8 cellular contexts compared by ENCODE assay signal in genomic region chr2:222024934-222025890, GRCh38.
DNase-seq lines count a peak whose midpoint lies in the region; ATAC-seq and TF ChIP-seq lines count a peak whose summit lies in the region.

No MANE protein-coding gene starts in this region.

- no peak overlapping the region for H3K27ac ChIP-seq in CD4-positive, CD25-positive, alpha-beta regulatory T cell (ENCODE audit: insufficient read depth, low read length, poor library complexity, severe bottlenecking)
- H3K27ac ChIP-seq in lower lobe of right lung, result no peak overlapping the region

- H3K4me3 ChIP-seq in CD4-positive, CD25-positive, alpha-beta regulatory T cell (ENCODE audit: low read depth, low read length), result peak overlapping the region; percentile 19
- H3K4me3 ChIP-seq in lower lobe of right lung, result no peak overlapping the region

- peak; percentile 58 for TF ChIP-seq CTCF in lower lobe of right lung (IDR thresholded peaks at IDR 0.05)

- intact Hi-C loops in lower lobe of right lung (cut with DNase I) (no loop called here), sciatic nerve (cut with DNase I) (no loop called here)

- H3K9me3 ChIP-seq in CD4-positive, CD25-positive, alpha-beta regulatory T cell (ENCODE audit: control insufficient read depth in 2 of 2, low read length in 2 of 2), result no peaks in the 10 kb centered on the region
- H3K9me3 ChIP-seq in lower lobe of right lung, result no peaks in the 10 kb centered on the region

- no peaks in the 10 kb centered on the region for H3K36me3 ChIP-seq in CD4-positive, CD25-positive, alpha-beta regulatory T cell (ENCODE audit: control insufficient read depth, insufficient read depth, low read length)
- H3K36me3 ChIP-seq in lower lobe of right lung, result no peaks in the 10 kb centered on the region

- no peak for ATAC-seq in CD4-positive, CD25-positive, alpha-beta regulatory T cell (ENCODE audit: low read depth in 2 of 2)
- ATAC-seq in lower lobe of right lung, result peak in 1 of 2 donors; percentile 54
- no peak for ATAC-seq in sciatic nerve
- ATAC-seq in HG03439 (IDR thresholded peaks at IDR 0.05; ENCODE audit: unreplicated experiment), result no peak
- no peak for ATAC-seq in HG03469 (IDR thresholded peaks at IDR 0.05; ENCODE audit: unreplicated experiment)

- H3K27me3 ChIP-seq in CD4-positive, CD25-positive, alpha-beta regulatory T cell (ENCODE audit: control insufficient read depth, insufficient read depth, low read length), result no peaks in the 10 kb centered on the region
- no peaks in the 10 kb centered on the region for H3K27me3 ChIP-seq in lower lobe of right lung (ENCODE audit: low read depth)

- peak in 1 of 3 donors; percentile 23 for DNase-seq in CD4-positive, CD25-positive, alpha-beta regulatory T cell
- DNase-seq in HEK293T (ENCODE audit: extremely low spot score) (peak; percentile 43), NCI-H526 treated with DMSO at 0.1 percent for 48 hours (lab: John Stamatoyannopoulos, UW) (peak; percentile 11), cerebellum (ENCODE audit: low spot score) (peak; percentile 4), lower lobe of right lung (no peak), sciatic nerve (ENCODE audit: low spot score) (no peak)

- H3K27ac Mint-ChIP-seq in CD4-positive, CD25-positive, alpha-beta regulatory T cell, result no peak overlapping the region

- POLR2A ChIA-PET in HEK293T (lab: Yijun Ruan, JAX), result no interaction called here

- CTCF ChIA-PET in HEK293T (lab: Yijun Ruan, JAX), result interaction anchor here (0.5 to 3.1 kb wide), 19 partner anchors 10 to 895 kb away, joined by 3 to 16 read pairs (median 4); no protein-coding TSS in a partner anchor

- H3K4me1 ChIP-seq in CD4-positive, CD25-positive, alpha-beta regulatory T cell (ENCODE audit: control insufficient read depth, insufficient read depth, low read length, poor library complexity, severe bottlenecking), result no peaks in the 10 kb centered on the region
- peaks cover 5% of the 10 kb centered on the region for H3K4me1 ChIP-seq in lower lobe of right lung

- peak overlapping the region in 1 of 4 donors; percentile 47 for H3K4me3 Mint-ChIP-seq in CD4-positive, CD25-positive, alpha-beta regulatory T cell

- peaks cover 0 to 4% (median 1%) of the 10 kb centered on the region in 4 donors for H3K4me1 Mint-ChIP-seq in CD4-positive, CD25-positive, alpha-beta regulatory T cell

- no peaks in the 10 kb centered on the region for H3K36me3 Mint-ChIP-seq in CD4-positive, CD25-positive, alpha-beta regulatory T cell

- peaks cover 0 to 2% (median 0%) of the 10 kb centered on the region in 7 donors for H3K9me3 Mint-ChIP-seq in CD4-positive, CD25-positive, alpha-beta regulatory T cell

- H3K27me3 Mint-ChIP-seq in CD4-positive, CD25-positive, alpha-beta regulatory T cell, result no peaks in the 10 kb centered on the region

TF ChIP-seq in HEK293T, 16 proteins besides CTCF, POLR2A, EP300 and RAD21:
- TF ChIP-seq FOXA1 (IDR thresholded peaks at IDR 0.05) (no peak), BHLHE40 (IDR thresholded peaks at IDR 0.05; ENCODE audit: borderline replicate concordance) (no peak), ELF4 (IDR thresholded peaks at IDR 0.05) (no peak), ZNF384 (IDR thresholded peaks at IDR 0.05) (no peak), CTBP1 (IDR thresholded peaks at IDR 0.05; ENCODE audit: borderline replicate concordance) (no peak), FOXK2 (IDR thresholded peaks at IDR 0.05) (no peak)

Comparison
In these comparisons a context has a peak if more than half of its experiments do, and no peak if none do; other contexts are left out.
1. DNase-seq: peak in HEK293T (single experiment), NCI-H526 treated with DMSO at 0.1 percent for 48 hours (single experiment) and cerebellum (single experiment); none in lower lobe of right lung (single experiment) and sciatic nerve (single experiment).